In the genomic region with DNA sequence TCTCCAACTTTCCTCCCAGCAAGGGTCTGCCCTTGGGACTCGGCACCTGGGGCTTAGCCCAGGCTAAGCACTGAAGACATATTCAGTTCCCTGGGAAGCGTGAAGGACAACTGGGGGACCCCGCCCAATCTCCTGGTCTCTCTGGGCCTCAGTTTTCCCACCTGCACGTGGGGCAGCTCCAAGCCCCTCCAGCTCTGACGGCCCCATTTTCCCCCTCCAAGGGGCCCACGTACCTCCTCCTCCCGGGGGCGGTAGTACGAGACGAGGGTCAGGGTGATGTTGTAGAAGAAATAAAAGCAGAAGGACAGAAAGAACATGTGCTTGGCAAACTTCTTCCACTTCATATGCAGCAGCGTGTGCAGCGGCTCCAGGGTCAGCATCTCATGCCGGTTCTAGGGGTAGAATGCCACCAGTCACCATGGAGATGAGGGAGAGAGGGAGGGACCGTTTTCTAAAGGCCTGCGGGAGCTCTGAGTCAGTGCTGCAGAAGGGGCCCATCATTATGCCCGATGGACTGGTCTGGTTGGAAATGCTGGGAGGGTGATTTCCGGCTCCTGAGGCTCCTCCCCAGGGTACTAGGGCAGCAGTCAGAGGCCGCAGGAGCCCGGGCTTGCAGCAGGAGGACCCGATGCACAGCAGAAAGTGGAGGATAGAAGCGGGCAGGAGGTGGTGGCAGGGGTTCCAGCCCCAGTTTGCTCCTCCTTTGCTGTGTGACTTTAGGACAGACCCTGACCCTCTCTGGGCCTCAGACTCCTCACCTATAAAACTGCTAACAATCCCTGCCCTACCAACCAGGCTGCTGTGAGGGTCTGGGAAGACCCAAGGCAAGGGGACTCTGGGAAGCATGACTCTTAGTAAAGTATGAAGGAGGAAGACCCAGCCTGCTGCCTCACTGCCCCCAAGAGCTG, we compare ENCODE assay signal across 13 cellular contexts. TPM values are rescaled to one million over a fixed set of nuclear protein-coding genes. Genes with fewer than 3 reads are reported as not detected.
DNase-seq lines count a peak whose midpoint lies in the region; ATAC-seq and TF ChIP-seq lines count a peak whose summit lies in the region.
"Had no signal": no experiment of that assay in that cellular context is flagged by ENCODE, and none has a peak within 500 bp of the region (broad histone marks: within the 10 kb centered on the region; RNA-seq: fewer than 3 reads in every experiment).

No MANE protein-coding gene starts in this region.

- H3K4me1 ChIP-seq in adipocyte (ENCODE audit: control insufficient read depth, insufficient read depth, low read length) (peaks cover 29% of the 10 kb centered on the region), sigmoid colon (no peaks in the 10 kb centered on the region)

- ATAC-seq in GM21447 (IDR thresholded peaks at IDR 0.05; ENCODE audit: unreplicated experiment) = no peak
- ATAC-seq: activated CD8-positive, alpha-beta T cell treated with anti-CD3 and anti-CD28 coated beads, Interleukin-2, amount 10 ng/mL, durations not matched to agents 7 days and 5 days; stimulated activated naive CD8-positive, alpha-beta T cell treated with anti-CD3 and anti-CD28 coated beads, Interleukin-15, Interleukin-2, amounts not matched to agents 100 U/mL and 50 U/mL, for 24 hours had no signal

- WGBS in sigmoid colon, 2 donors = 59 to 67% methylated on average over 21 of the region's 21 CpGs

- no peak overlapping the region for H3K4me3 ChIP-seq in H7 (ENCODE audit: insufficient read depth, low read depth, low read length)
- peak overlapping the region; percentile 68 for H3K4me3 ChIP-seq in adipocyte (ENCODE audit: low read length)
- no peak overlapping the region for H3K4me3 ChIP-seq in sigmoid colon

- TF ChIP-seq CTCF in sigmoid colon (IDR thresholded peaks at IDR 0.05) = no peak

- no peak for TF ChIP-seq POLR2A in sigmoid colon (IDR thresholded peaks at IDR 0.05)

- H3K27me3 ChIP-seq in H7 (ENCODE audit: control insufficient read depth, insufficient read depth, low read length) (no peaks in the 10 kb centered on the region), adipocyte (replicated peaks; ENCODE audit: control insufficient read depth, insufficient read depth, low read length) (no peaks in the 10 kb centered on the region), sigmoid colon (peaks cover 0 to 17% (median 6%) of the 10 kb centered on the region in 3 donors)

- DNase-seq in H7 = peak; percentile 59
- DNase-seq in adipocyte (ENCODE audit: low read depth) = no peak
- peak; percentile 55 for DNase-seq in globus pallidus (ENCODE audit: low spot score)
- peak; percentile 46 for DNase-seq in sigmoid colon
- no peak for DNase-seq in NCI-H1694 treated with DMSO at 0.1 percent for 48 hours (lab: John Stamatoyannopoulos, UW)
- DNase-seq in NCI-H2081 (lab: John Stamatoyannopoulos, UW) = no peak
- DNase-seq: activated CD8-positive, alpha-beta T cell treated with anti-CD3 and anti-CD28 coated beads, Interleukin-2, amount 10 ng/mL, durations not matched to agents 7 days and 5 days; activated naive CD4-positive, alpha-beta T cell treated with Interleukin-2 at 50 U/mL for 16 hours; CD4-positive, alpha-beta memory T cell; stimulated activated CD4-positive, alpha-beta T cell treated with anti-CD3 and anti-CD28 coated beads, Interleukin-4, amount 100 ng/mL, for 4 hours; stimulated activated naive CD8-positive, alpha-beta T cell treated with anti-CD3 and anti-CD28 coated beads, Interleukin-15, Interleukin-2, amounts not matched to agents 100 U/mL and 50 U/mL, for 24 hours had no signal

- peak overlapping the region in 1 of 4 donors; percentile 67 for H3K27ac ChIP-seq in sigmoid colon

- TF ChIP-seq EP300 in sigmoid colon (IDR thresholded peaks at IDR 0.05) = no peak

- H3K9ac ChIP-seq in adipocyte (ENCODE audit: low read length) = peak overlapping the region; percentile 77

- intact Hi-C loops in sigmoid colon (cut with DNase I) = no loop called here

- H3K9me3 ChIP-seq in adipocyte (ENCODE audit: control insufficient read depth, low read length) = no peaks in the 10 kb centered on the region
- H3K9me3 ChIP-seq in sigmoid colon = no peaks in the 10 kb centered on the region

- H3K36me3 ChIP-seq in H7 (replicated peaks; ENCODE audit: control insufficient read depth, insufficient read depth, low read length) = no peaks in the 10 kb centered on the region
- H3K36me3 ChIP-seq in adipocyte (ENCODE audit: control insufficient read depth, insufficient read depth, low read length, severe bottlenecking) = peaks cover 3% of the 10 kb centered on the region
- no peaks in the 10 kb centered on the region for H3K36me3 ChIP-seq in sigmoid colon

RNA-seq across cellular contexts. Expression of gene TRPV3, which starts 28.8 kb away (rescaled TPM):
- 0.69 and 2.5 TPM in 2 replicates for total RNA-seq in H7 (2014; rRNA removed; shearing (Covaris generic))
- total RNA-seq in sigmoid colon = 1 to 10 TPM in 1 of 4 donors, under 1 TPM in 3; 0.14 to 3.3 (median 0.26) TPM
- polyA plus RNA-seq in sigmoid colon = 1 to 10 TPM; 1.8 to 3.2 (median 3.1) TPM
- polyA plus RNA-seq: CD4-positive, alpha-beta memory T cell had no signal

RNA-seq across cellular contexts. Expression of gene ASPA, which starts 53.1 kb away (rescaled TPM):
- not detected in 2 replicates for total RNA-seq in H7 (2014; rRNA removed; shearing (Covaris generic))
- 1 to 10 TPM in 3 of 4 donors, under 1 TPM in 1; 0.95 to 8.0 (median 2.9) TPM for total RNA-seq in sigmoid colon
- polyA plus RNA-seq in sigmoid colon = 1 to 10 TPM in 2 of 3 donors, under 1 TPM in 1; 0.69 to 1.8 (median 1.1) TPM
- total RNA-seq: activated CD8-positive, alpha-beta T cell treated with anti-CD3 and anti-CD28 coated beads, Interleukin-2, amount 10 ng/mL, durations not matched to agents 7 days and 5 days; CD4-positive, alpha-beta memory T cell; progenitor cell of endocrine pancreas had no signal
- polyA plus RNA-seq: CD4-positive, alpha-beta memory T cell had no signal

RNA-seq across cellular contexts. Expression of gene SPATA22, which starts 57.2 kb away (rescaled TPM):
- 0.10 and 1.3 TPM in 2 replicates for total RNA-seq in H7 (2014; rRNA removed; shearing (Covaris generic))
- under 1 TPM in 2 of 4 donors, not detected in 2; 0.36 to 0.55 TPM for total RNA-seq in sigmoid colon
- polyA plus RNA-seq in sigmoid colon = under 1 TPM in 1 of 3 donors, not detected in 2; 0.06 TPM
- total RNA-seq: activated CD8-positive, alpha-beta T cell treated with anti-CD3 and anti-CD28 coated beads, Interleukin-2, amount 10 ng/mL, durations not matched to agents 7 days and 5 days; CD4-positive, alpha-beta memory T cell; progenitor cell of endocrine pancreas had no signal

Comparison
In these comparisons a context has a peak if more than half of its experiments do, and no peak if none do; other contexts are left out.
1. DNase-seq: peak in H7 (single experiment), globus pallidus (single experiment) and sigmoid colon (single experiment); none in adipocyte (single experiment), NCI-H1694 treated with DMSO at 0.1 percent for 48 hours (single experiment) and NCI-H2081 (0 of 2).